Comparison of ENCODE assay signal across 1 cellular context in the genomic region with DNA sequence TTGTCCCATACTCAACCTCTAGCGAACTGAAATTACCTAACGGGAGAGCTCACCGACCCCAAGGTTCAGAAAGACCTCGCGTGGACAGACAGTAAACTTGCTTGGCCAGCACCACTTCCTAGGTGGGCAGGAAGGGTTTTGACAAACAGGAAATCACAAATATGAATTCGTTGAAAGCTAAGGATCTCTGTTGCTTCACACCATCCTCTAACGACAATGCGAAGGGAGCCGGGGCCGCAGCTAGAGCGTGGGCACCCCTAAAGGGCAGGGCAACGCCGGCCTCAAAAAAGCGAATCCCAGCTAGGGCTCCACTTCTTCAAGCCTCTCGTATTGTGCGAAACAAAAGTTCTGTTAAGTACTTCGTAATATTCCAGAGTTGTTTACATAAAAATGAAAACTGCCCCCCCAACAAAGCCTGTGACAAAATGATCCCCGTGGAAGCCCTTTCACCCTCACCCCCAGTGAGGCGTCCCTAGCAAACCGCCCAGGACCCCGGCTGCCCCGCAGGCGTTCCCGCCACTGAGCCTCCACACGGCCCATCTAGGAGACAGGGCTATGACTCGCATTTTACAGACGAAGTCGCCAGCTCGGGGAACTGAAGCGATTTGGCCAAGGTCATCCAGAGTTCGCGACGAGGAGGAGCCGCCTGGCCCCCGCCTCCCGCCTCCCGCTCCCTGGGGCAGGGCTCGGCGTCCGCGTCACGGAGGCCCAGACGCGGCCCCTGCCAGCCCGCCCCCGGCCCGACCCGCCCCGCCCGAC.
TF ChIP-seq lines count a peak whose summit lies in the region.

No MANE protein-coding gene starts in this region.

TF ChIP-seq in HepG2, 621 proteins besides CTCF, POLR2A, EP300 and RAD21 (continued from another document and continues in another):
- TF ChIP-seq ZNF101 (CRISPR knock-in tag; IDR thresholded peaks at IDR 0.05; ENCODE audit: borderline replicate concordance, low read depth) (0 out of 2 replicates have a peak, but pooled peaks have one; percentile 51), ZNF652 (CRISPR knock-in tag; IDR thresholded peaks at IDR 0.05; ENCODE audit: borderline replicate concordance, low read depth) (no peak), ZZZ3 (CRISPR knock-in tag; IDR thresholded peaks at IDR 0.05; ENCODE audit: borderline replicate concordance) (0 out of 2 replicates have a peak, but pooled peaks have one; percentile 20), HNRNPL (IDR thresholded peaks at IDR 0.05; ENCODE audit: low read depth, low read length) (0 out of 2 replicates have a peak, but pooled peaks have one; percentile 18), PLRG1 (conservative IDR thresholded peaks at IDR 0.05) (no peak), ZNF331 (CRISPR knock-in tag; IDR thresholded peaks at IDR 0.05) (no peak), MAF1 (CRISPR knock-in tag; IDR thresholded peaks at IDR 0.05; ENCODE audit: borderline replicate concordance) (no peak), RELA (CRISPR knock-in tag; IDR thresholded peaks at IDR 0.05) (0 out of 2 replicates have a peak, but pooled peaks have one; percentile 18), ZNF296 (CRISPR knock-in tag; conservative IDR thresholded peaks at IDR 0.05) (peak; percentile 77; the same call in 1 of the 2 replicates), TEAD2 (CRISPR knock-in tag; IDR thresholded peaks at IDR 0.05) (no peak), RXRA (CRISPR knock-in tag; IDR thresholded peaks at IDR 0.05) (peak; percentile 62; the same call in 1 of the 2 replicates), ZNF350 (CRISPR knock-in tag; IDR thresholded peaks at IDR 0.05; ENCODE audit: borderline replicate concordance, low read depth) (peak; percentile 50; the same call in 1 of the 2 replicates), ZMYM4 (CRISPR knock-in tag; IDR thresholded peaks at IDR 0.05) (no peak), SATB2 (CRISPR knock-in tag; IDR thresholded peaks at IDR 0.05) (0 out of 2 replicates have a peak, but pooled peaks have one; percentile 19), LCORL (IDR thresholded peaks at IDR 0.05) (no peak), LCORL (CRISPR knock-in tag; IDR thresholded peaks at IDR 0.05) (no peak), ZNF264 (CRISPR knock-in tag; IDR thresholded peaks at IDR 0.05) (no peak), ZNF605 (CRISPR knock-in tag; IDR thresholded peaks at IDR 0.05) (no peak), ASH2L (IDR thresholded peaks at IDR 0.05; ENCODE audit: insufficient read length, low read depth, low read length) (peak; percentile 74), PHB2 (IDR thresholded peaks at IDR 0.05; ENCODE audit: partially characterized antibody) (no peak)
- TF ChIP-seq, protein P1, sequence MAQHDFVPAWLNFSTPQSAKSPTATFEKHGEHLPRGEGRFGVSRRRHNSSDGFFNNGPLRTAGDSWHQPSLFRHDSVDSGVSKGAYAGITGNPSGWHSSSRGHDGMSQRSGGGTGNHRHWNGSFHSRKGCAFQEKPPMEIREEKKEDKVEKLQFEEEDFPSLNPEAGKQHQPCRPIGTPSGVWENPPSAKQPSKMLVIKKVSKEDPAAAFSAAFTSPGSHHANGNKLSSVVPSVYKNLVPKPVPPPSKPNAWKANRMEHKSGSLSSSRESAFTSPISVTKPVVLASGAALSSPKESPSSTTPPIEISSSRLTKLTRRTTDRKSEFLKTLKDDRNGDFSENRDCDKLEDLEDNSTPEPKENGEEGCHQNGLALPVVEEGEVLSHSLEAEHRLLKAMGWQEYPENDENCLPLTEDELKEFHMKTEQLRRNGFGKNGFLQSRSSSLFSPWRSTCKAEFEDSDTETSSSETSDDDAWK (CRISPR knock-in tag; IDR thresholded peaks at IDR 0.05), result no peak
- TF ChIP-seq, protein P2, sequence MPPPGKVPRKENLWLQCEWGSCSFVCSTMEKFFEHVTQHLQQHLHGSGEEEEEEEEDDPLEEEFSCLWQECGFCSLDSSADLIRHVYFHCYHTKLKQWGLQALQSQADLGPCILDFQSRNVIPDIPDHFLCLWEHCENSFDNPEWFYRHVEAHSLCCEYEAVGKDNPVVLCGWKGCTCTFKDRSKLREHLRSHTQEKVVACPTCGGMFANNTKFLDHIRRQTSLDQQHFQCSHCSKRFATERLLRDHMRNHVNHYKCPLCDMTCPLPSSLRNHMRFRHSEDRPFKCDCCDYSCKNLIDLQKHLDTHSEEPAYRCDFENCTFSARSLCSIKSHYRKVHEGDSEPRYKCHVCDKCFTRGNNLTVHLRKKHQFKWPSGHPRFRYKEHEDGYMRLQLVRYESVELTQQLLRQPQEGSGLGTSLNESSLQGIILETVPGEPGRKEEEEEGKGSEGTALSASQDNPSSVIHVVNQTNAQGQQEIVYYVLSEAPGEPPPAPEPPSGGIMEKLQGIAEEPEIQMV (CRISPR knock-in tag; IDR thresholded peaks at IDR 0.05; ENCODE audit: low read depth), result peak; percentile 35; the same call in 1 of the 2 replicates
- TF ChIP-seq, protein P3, sequence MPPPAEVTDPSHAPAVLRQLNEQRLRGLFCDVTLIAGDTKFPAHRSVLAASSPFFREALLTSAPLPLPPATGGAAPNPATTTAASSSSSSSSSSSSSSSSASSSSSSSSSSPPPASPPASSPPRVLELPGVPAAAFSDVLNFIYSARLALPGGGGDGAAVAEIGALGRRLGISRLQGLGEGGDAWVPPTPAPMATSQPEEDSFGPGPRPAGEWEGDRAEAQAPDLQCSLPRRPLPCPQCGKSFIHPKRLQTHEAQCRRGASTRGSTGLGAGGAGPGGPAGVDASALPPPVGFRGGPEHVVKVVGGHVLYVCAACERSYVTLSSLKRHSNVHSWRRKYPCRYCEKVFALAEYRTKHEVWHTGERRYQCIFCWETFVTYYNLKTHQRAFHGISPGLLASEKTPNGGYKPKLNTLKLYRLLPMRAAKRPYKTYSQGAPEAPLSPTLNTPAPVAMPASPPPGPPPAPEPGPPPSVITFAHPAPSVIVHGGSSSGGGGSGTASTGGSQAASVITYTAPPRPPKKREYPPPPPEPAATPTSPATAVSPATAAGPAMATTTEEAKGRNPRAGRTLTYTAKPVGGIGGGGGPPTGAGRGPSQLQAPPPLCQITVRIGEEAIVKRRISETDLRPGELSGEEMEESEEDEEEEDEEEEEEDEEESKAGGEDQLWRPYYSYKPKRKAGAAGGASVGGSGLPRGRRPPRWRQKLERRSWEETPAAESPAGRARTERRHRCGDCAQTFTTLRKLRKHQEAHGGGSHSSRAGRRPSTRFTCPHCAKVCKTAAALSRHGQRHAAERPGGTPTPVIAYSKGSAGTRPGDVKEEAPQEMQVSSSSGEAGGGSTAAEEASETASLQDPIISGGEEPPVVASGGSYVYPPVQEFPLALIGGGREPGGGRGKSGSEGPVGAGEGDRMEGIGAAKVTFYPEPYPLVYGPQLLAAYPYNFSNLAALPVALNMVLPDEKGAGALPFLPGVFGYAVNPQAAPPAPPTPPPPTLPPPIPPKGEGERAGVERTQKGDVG (CRISPR knock-in tag; IDR thresholded peaks at IDR 0.05; ENCODE audit: borderline replicate concordance), result peak; percentile 9; the same call in 1 of the 2 replicates
- TF ChIP-seq, protein P4, sequence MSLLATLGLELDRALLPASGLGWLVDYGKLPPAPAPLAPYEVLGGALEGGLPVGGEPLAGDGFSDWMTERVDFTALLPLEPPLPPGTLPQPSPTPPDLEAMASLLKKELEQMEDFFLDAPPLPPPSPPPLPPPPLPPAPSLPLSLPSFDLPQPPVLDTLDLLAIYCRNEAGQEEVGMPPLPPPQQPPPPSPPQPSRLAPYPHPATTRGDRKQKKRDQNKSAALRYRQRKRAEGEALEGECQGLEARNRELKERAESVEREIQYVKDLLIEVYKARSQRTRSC (CRISPR knock-in tag; IDR thresholded peaks at IDR 0.05; ENCODE audit: low read depth), result 0 out of 2 replicates have a peak, but pooled peaks have one; percentile 64
- TF ChIP-seq, protein P5, sequence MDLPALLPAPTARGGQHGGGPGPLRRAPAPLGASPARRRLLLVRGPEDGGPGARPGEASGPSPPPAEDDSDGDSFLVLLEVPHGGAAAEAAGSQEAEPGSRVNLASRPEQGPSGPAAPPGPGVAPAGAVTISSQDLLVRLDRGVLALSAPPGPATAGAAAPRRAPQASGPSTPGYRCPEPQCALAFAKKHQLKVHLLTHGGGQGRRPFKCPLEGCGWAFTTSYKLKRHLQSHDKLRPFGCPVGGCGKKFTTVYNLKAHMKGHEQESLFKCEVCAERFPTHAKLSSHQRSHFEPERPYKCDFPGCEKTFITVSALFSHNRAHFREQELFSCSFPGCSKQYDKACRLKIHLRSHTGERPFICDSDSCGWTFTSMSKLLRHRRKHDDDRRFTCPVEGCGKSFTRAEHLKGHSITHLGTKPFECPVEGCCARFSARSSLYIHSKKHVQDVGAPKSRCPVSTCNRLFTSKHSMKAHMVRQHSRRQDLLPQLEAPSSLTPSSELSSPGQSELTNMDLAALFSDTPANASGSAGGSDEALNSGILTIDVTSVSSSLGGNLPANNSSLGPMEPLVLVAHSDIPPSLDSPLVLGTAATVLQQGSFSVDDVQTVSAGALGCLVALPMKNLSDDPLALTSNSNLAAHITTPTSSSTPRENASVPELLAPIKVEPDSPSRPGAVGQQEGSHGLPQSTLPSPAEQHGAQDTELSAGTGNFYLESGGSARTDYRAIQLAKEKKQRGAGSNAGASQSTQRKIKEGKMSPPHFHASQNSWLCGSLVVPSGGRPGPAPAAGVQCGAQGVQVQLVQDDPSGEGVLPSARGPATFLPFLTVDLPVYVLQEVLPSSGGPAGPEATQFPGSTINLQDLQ (CRISPR knock-in tag; IDR thresholded peaks at IDR 0.05), result peak; percentile 85; the same call in 1 of the 2 replicates
- TF ChIP-seq, protein P6, sequence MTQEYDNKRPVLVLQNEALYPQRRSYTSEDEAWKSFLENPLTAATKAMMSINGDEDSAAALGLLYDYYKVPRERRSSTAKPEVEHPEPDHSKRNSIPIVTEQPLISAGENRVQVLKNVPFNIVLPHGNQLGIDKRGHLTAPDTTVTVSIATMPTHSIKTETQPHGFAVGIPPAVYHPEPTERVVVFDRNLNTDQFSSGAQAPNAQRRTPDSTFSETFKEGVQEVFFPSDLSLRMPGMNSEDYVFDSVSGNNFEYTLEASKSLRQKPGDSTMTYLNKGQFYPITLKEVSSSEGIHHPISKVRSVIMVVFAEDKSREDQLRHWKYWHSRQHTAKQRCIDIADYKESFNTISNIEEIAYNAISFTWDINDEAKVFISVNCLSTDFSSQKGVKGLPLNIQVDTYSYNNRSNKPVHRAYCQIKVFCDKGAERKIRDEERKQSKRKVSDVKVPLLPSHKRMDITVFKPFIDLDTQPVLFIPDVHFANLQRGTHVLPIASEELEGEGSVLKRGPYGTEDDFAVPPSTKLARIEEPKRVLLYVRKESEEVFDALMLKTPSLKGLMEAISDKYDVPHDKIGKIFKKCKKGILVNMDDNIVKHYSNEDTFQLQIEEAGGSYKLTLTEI (CRISPR knock-in tag; conservative IDR thresholded peaks at IDR 0.05), result no peak
- TF ChIP-seq, protein P7, sequence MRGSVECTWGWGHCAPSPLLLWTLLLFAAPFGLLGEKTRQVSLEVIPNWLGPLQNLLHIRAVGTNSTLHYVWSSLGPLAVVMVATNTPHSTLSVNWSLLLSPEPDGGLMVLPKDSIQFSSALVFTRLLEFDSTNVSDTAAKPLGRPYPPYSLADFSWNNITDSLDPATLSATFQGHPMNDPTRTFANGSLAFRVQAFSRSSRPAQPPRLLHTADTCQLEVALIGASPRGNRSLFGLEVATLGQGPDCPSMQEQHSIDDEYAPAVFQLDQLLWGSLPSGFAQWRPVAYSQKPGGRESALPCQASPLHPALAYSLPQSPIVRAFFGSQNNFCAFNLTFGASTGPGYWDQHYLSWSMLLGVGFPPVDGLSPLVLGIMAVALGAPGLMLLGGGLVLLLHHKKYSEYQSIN (CRISPR knock-in tag; IDR thresholded peaks at IDR 0.05; ENCODE audit: borderline replicate concordance), result 0 out of 2 replicates have a peak, but pooled peaks have one; percentile 30
- TF ChIP-seq, protein P8, sequence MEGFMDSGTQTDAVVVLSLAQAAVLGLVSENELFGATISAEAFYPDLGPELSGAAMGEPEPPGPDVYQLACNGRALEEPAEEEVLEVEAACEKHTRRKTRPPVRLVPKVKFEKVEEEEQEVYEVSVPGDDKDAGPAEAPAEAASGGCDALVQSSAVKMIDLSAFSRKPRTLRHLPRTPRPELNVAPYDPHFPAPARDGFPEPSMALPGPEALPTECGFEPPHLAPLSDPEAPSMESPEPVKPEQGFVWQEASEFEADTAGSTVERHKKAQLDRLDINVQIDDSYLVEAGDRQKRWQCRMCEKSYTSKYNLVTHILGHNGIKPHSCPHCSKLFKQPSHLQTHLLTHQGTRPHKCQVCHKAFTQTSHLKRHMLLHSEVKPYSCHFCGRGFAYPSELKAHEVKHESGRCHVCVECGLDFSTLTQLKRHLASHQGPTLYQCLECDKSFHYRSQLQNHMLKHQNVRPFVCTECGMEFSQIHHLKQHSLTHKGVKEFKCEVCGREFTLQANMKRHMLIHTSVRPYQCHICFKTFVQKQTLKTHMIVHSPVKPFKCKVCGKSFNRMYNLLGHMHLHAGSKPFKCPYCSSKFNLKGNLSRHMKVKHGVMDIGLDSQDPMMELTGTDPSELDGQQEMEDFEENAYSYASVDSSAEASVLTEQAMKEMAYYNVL (CRISPR knock-in tag; IDR thresholded peaks at IDR 0.05; ENCODE audit: borderline replicate concordance), result 0 out of 2 replicates have a peak, but pooled peaks have one; percentile 8
- TF ChIP-seq, protein P9, sequence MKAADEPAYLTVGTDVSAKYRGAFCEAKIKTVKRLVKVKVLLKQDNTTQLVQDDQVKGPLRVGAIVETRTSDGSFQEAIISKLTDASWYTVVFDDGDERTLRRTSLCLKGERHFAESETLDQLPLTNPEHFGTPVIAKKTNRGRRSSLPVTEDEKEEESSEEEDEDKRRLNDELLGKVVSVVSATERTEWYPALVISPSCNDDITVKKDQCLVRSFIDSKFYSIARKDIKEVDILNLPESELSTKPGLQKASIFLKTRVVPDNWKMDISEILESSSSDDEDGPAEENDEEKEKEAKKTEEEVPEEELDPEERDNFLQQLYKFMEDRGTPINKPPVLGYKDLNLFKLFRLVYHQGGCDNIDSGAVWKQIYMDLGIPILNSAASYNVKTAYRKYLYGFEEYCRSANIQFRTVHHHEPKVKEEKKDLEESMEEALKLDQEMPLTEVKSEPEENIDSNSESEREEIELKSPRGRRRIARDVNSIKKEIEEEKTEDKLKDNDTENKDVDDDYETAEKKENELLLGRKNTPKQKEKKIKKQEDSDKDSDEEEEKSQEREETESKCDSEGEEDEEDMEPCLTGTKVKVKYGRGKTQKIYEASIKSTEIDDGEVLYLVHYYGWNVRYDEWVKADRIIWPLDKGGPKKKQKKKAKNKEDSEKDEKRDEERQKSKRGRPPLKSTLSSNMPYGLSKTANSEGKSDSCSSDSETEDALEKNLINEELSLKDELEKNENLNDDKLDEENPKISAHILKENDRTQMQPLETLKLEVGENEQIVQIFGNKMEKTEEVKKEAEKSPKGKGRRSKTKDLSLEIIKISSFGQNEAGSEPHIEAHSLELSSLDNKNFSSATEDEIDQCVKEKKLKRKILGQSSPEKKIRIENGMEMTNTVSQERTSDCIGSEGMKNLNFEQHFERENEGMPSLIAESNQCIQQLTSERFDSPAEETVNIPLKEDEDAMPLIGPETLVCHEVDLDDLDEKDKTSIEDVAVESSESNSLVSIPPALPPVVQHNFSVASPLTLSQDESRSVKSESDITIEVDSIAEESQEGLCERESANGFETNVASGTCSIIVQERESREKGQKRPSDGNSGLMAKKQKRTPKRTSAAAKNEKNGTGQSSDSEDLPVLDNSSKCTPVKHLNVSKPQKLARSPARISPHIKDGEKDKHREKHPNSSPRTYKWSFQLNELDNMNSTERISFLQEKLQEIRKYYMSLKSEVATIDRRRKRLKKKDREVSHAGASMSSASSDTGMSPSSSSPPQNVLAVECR (CRISPR knock-in tag; IDR thresholded peaks at IDR 0.05; ENCODE audit: borderline replicate concordance), result no peak
- TF ChIP-seq, protein P10, sequence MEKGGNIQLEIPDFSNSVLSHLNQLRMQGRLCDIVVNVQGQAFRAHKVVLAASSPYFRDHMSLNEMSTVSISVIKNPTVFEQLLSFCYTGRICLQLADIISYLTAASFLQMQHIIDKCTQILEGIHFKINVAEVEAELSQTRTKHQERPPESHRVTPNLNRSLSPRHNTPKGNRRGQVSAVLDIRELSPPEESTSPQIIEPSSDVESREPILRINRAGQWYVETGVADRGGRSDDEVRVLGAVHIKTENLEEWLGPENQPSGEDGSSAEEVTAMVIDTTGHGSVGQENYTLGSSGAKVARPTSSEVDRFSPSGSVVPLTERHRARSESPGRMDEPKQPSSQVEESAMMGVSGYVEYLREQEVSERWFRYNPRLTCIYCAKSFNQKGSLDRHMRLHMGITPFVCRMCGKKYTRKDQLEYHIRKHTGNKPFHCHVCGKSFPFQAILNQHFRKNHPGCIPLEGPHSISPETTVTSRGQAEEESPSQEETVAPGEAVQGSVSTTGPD (CRISPR knock-in tag; IDR thresholded peaks at IDR 0.05), result 0 out of 2 replicates have a peak, but pooled peaks have one; percentile 22
